12 cellular contexts compared by ENCODE assay signal in genomic region chr1:45246760-45247159, GRCh38. TPM values are rescaled to one million over a fixed set of nuclear protein-coding genes. Genes with fewer than 3 reads are reported as not detected.
DNase-seq lines count a peak whose midpoint lies in the region; ATAC-seq, FAIRE-seq and TF ChIP-seq lines count a peak whose summit lies in the region.
"Had no signal": no experiment of that assay in that cellular context is flagged by ENCODE, and none has a peak within 500 bp of the region (broad histone marks: within the 10 kb centered on the region; RNA-seq: fewer than 3 reads in every experiment).

No MANE protein-coding gene starts in this region.

- H3K9me3 Mint-ChIP-seq in activated T-helper 1 cell treated with anti-CD3 and anti-CD28 coated beads, Interleukin-12 subunit alpha, Interleukin-12 subunit beta, Interleukin-2, Interleukin-4 antibody, amounts not matched to agents 30 ng/mL and 10 ng/mL and 1 ng/mL, durations not matched to agents 14 hours and 24 hours and 36 hours, result peaks cover 21% of the 10 kb centered on the region

- no peak for TF ChIP-seq CTCF in A549 (IDR thresholded peaks at IDR 0.05)

- DNase-seq in A549 (ENCODE audit: low read depth in 1 of 2, low spot score in 1 of 2) (peak in 1 of 2 experiments; percentile 58), GM04503 (ENCODE audit: low read depth) (peak; percentile 88), foreskin melanocyte (peak; percentile 24), epidermal melanocyte (ENCODE audit: insufficient read length, low spot score) (no peak), left lobe of liver (ENCODE audit: low spot score) (no peak), NCI-H146 treated with DMSO at 0.1 percent for 48 hours (lab: John Stamatoyannopoulos, UW; ENCODE audit: unreplicated experiment) (no peak)
- DNase-seq in activated T-helper 1 cell treated with anti-CD3 and anti-CD28 coated beads, Interleukin-12 subunit alpha, Interleukin-12 subunit beta, Interleukin-2, Interleukin-4 antibody, amounts not matched to agents 30 ng/mL and 10 ng/mL and 1 ng/mL, durations not matched to agents 14 hours and 24 hours and 36 hours (ENCODE audit: low spot score), result no peak
- DNase-seq: activated CD8-positive, alpha-beta memory T cell treated with anti-CD3 and anti-CD28 coated beads for 24 hours; effector memory CD4-positive, alpha-beta T cell; NK-92 treated with Interleukin-12 subunit alpha and Interleukin-12 subunit beta, amount 100 ng/mL, for 24 hours had no signal

- peaks cover 8% of the 10 kb centered on the region; the same call in 2 of the 3 replicates for H3K9me3 ChIP-seq in A549

- CTCF ChIA-PET in A549 (lab: Yijun Ruan, JAX), result no interaction called here

- H3K4me1 ChIP-seq in A549, result peaks cover 9% of the 10 kb centered on the region; the same call in 1 of the 3 replicates

- TF ChIP-seq EP300 in A549 (IDR thresholded peaks at IDR 0.05), result no peak

- TF ChIP-seq POLR2A in A549 (IDR thresholded peaks at IDR 0.05; ENCODE audit: low read length), result no peak

- FAIRE-seq in A549 (lab: Jason Lieb, UNC), result no peak
- FAIRE-seq: D721Med had no signal

- intact Hi-C loops in activated T-helper 1 cell treated with anti-CD3 and anti-CD28 coated beads, Interleukin-12 subunit alpha, Interleukin-12 subunit beta, Interleukin-2, Interleukin-4 antibody, amounts not matched to agents 30 ng/mL and 10 ng/mL and 1 ng/mL, durations not matched to agents 14 hours and 24 hours and 36 hours (cut with micrococcal nuclease), result no loop called here

- TF ChIP-seq RAD21 in A549 (conservative IDR thresholded peaks at IDR 0.05 in 1 of 2, IDR thresholded peaks at IDR 0.05 in 1 of 2), result no peak

- WGBS in A549 (ENCODE audit: missing lambda C conversion rate), result 4% methylated on average over 2 of the region's 2 CpGs

- H3K4me2 ChIP-seq in A549, result 0 out of 3 replicates have a peak overlapping the region, but pooled peaks have one; percentile 8

- H3K4me3 ChIP-seq in A549, result no peak overlapping the region

- POLR2A ChIA-PET in A549 (lab: Yijun Ruan, JAX), result no interaction called here

- peaks cover 4% of the 10 kb centered on the region for H3K4me1 Mint-ChIP-seq in activated T-helper 1 cell treated with anti-CD3 and anti-CD28 coated beads, Interleukin-12 subunit alpha, Interleukin-12 subunit beta, Interleukin-2, Interleukin-4 antibody, amounts not matched to agents 30 ng/mL and 10 ng/mL and 1 ng/mL, durations not matched to agents 14 hours and 24 hours and 36 hours (ENCODE audit: low read depth)

- peaks cover 6% of the 10 kb centered on the region for H3K27me3 Mint-ChIP-seq in activated T-helper 1 cell treated with anti-CD3 and anti-CD28 coated beads, Interleukin-12 subunit alpha, Interleukin-12 subunit beta, Interleukin-2, Interleukin-4 antibody, amounts not matched to agents 30 ng/mL and 10 ng/mL and 1 ng/mL, durations not matched to agents 14 hours and 24 hours and 36 hours (ENCODE audit: insufficient read depth)

- H3K36me3 Mint-ChIP-seq in activated T-helper 1 cell treated with anti-CD3 and anti-CD28 coated beads, Interleukin-12 subunit alpha, Interleukin-12 subunit beta, Interleukin-2, Interleukin-4 antibody, amounts not matched to agents 30 ng/mL and 10 ng/mL and 1 ng/mL, durations not matched to agents 14 hours and 24 hours and 36 hours (ENCODE audit: low read depth), result peaks cover 2% of the 10 kb centered on the region

- peak in 1 of 2 experiments; percentile 36; a peak in 3 of 6 replicates for ATAC-seq in A549
- ATAC-seq in left lobe of liver, result no peak
- ATAC-seq in HG03097 (IDR thresholded peaks at IDR 0.05; ENCODE audit: low FRiP score, unreplicated experiment), result no peak

- no peak overlapping the region for H3K4me3 Mint-ChIP-seq in activated T-helper 1 cell treated with anti-CD3 and anti-CD28 coated beads, Interleukin-12 subunit alpha, Interleukin-12 subunit beta, Interleukin-2, Interleukin-4 antibody, amounts not matched to agents 30 ng/mL and 10 ng/mL and 1 ng/mL, durations not matched to agents 14 hours and 24 hours and 36 hours

- H3K27ac Mint-ChIP-seq in activated T-helper 1 cell treated with anti-CD3 and anti-CD28 coated beads, Interleukin-12 subunit alpha, Interleukin-12 subunit beta, Interleukin-2, Interleukin-4 antibody, amounts not matched to agents 30 ng/mL and 10 ng/mL and 1 ng/mL, durations not matched to agents 14 hours and 24 hours and 36 hours, result peak overlapping the region; percentile 64

- H3K27ac ChIP-seq in A549, result peak overlapping the region; percentile 49 to 52; a peak in 2 of 6 replicates

TF ChIP-seq in A549, 52 proteins besides CTCF, POLR2A, EP300 and RAD21:
- TF ChIP-seq EHF (CRISPR knock-in tag; IDR thresholded peaks at IDR 0.05), result no peak
- TF ChIP-seq CBX8 (IDR thresholded peaks at IDR 0.05), result no peak
- TF ChIP-seq JUNB (IDR thresholded peaks at IDR 0.05), result peak; percentile 32; the same call in 1 of the 2 replicates
- no peak for TF ChIP-seq ZNF302 (CRISPR knock-in tag; IDR thresholded peaks at IDR 0.05)
- TF ChIP-seq, protein P1, sequence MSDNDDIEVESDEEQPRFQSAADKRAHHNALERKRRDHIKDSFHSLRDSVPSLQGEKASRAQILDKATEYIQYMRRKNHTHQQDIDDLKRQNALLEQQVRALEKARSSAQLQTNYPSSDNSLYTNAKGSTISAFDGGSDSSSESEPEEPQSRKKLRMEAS (IDR thresholded peaks at IDR 0.05), result 0 out of 2 replicates have a peak, but pooled peaks have one; percentile 44
- TF ChIP-seq FOSL2 (IDR thresholded peaks at IDR 0.05), result no peak
- peak; percentile 61 for TF ChIP-seq FOSL2 (CRISPR knock-in tag; IDR thresholded peaks at IDR 0.05)
- TF ChIP-seq CBX2 (IDR thresholded peaks at IDR 0.05; ENCODE audit: borderline replicate concordance, low read depth), result no peak
- no peak for TF ChIP-seq POLR2AphosphoS2 (conservative IDR thresholded peaks at IDR 0.05; ENCODE audit: low read length)
- no peak for TF ChIP-seq ATOH8 (CRISPR knock-in tag; IDR thresholded peaks at IDR 0.05; ENCODE audit: low read depth)
- TF ChIP-seq HOXA7 (CRISPR knock-in tag; IDR thresholded peaks at IDR 0.05), result no peak
- no peak for TF ChIP-seq MAZ (IDR thresholded peaks at IDR 0.05; ENCODE audit: borderline replicate concordance, low read depth, low read length)
- TF ChIP-seq MAFK (IDR thresholded peaks at IDR 0.05; ENCODE audit: partially characterized antibody), result peak; percentile 89

RNA-seq across cellular contexts. Expression of gene ZSWIM5, which starts 40.4 kb away (rescaled TPM):
- 1.3 and 2.0 TPM in 2 replicates for polyA plus RNA-seq in A549 (2011; rRNA removed)
- 0.21 and 0.26 TPM in 2 replicates for polyA plus RNA-seq in A549 (2012; cell fraction: cytosol; rRNA removed)
- polyA plus RNA-seq in A549 (2012; cell fraction: nucleus; rRNA removed), result 0.67 and 0.80 TPM in 2 replicates
- 0.39 to 0.52 TPM (median 0.49 TPM) in 3 replicates for polyA plus RNA-seq in A549 (2017; fragmentation: RNase III; extraction: RNeasy Plus Mini Kit Qiagen cat#74134 plus additional on column Dnase treatment)
- polyA minus RNA-seq in A549 (2011; rRNA and poly(A)+ RNA removed), result 1.8 and 3.0 TPM in 2 replicates
- total RNA-seq in activated T-helper 1 cell treated with anti-CD3 and anti-CD28 coated beads, Interleukin-12 subunit alpha, Interleukin-12 subunit beta, Interleukin-2, Interleukin-4 antibody, amounts not matched to agents 30 ng/mL and 10 ng/mL and 1 ng/mL, durations not matched to agents 14 hours and 24 hours and 36 hours, result 0.10 and 0.15 TPM in 2 replicates
- 0.33 TPM for total RNA-seq in left lobe of liver

Comparison
In these comparisons a context has a peak if more than half of its experiments do, and no peak if none do; other contexts are left out.
1. DNase-seq: peak in GM04503 (single experiment) and foreskin melanocyte (single experiment); none in activated T-helper 1 cell treated with anti-CD3 and anti-CD28 coated beads, Interleukin-12 subunit alpha, Interleukin-12 subunit beta, Interleukin-2, Interleukin-4 antibody, amounts not matched to agents 30 ng/mL and 10 ng/mL and 1 ng/mL, durations not matched to agents 14 hours and 24 hours and 36 hours (single experiment), epidermal melanocyte (single experiment), left lobe of liver (single experiment) and NCI-H146 treated with DMSO at 0.1 percent for 48 hours (single experiment).